ENCODE assay signal across 5 cellular contexts in the genomic region with DNA sequence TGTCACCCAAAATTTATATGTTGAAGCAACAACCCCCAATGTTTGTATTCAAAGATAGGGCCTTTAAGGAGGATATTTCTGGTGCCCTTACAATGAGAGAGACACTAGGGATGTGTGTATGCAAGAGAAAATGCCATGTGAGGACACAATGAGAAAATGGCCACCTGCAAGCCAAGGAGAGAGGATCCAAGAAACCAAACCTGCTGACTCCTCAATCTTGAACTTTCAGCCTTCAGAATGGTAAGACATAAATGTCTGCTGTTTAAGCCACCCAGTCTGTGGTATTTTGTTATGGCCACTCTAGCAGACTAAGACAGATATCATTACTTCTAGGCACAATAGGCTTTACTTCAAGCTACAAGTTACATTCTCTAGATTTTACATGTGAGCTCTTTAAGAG.
"Had no signal": no experiment of that assay in that cellular context is flagged by ENCODE, and none has a peak within 500 bp of the region (broad histone marks: within the 10 kb centered on the region; RNA-seq: fewer than 3 reads in every experiment).

No MANE protein-coding gene starts in this region.

- H3K27ac Mint-ChIP-seq: H9 had no signal

- H3K4me3 ChIP-seq: K562 had no signal

- H3K9me3 Mint-ChIP-seq: H9 had no signal

- ATAC-seq: K562 had no signal

- H3K4me3 Mint-ChIP-seq: H9 had no signal

- DNase-seq: GOT3, H9, HCEC 1CT, IMR-90 had no signal

- H3K4me1 Mint-ChIP-seq: H9 had no signal
